1 cellular context compared by ENCODE assay signal in the genomic region with DNA sequence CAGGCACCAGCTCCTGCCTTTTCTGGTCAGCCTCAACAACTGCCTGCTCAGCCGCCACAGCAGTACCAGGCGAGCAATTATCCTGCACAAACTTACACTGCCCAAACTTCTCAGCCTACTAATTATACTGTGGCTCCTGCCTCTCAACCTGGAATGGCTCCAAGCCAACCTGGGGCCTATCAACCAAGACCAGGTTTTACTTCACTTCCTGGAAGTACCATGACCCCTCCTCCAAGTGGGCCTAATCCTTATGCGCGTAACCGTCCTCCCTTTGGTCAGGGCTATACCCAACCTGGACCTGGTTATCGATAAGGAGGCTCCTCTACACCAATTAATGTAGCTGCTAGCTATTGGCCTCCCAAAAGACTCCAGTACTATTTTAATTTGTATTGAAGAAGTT.
TF ChIP-seq lines count a peak whose summit lies in the region.

No MANE protein-coding gene starts in this region.

TF ChIP-seq in IMR-90, 13 proteins besides CTCF, POLR2A, EP300 and RAD21 (continued from another document):
- TF ChIP-seq MXI1 (IDR thresholded peaks at IDR 0.05; ENCODE audit: borderline replicate concordance, low read depth, low read length) (no peak), CEBPB (IDR thresholded peaks at IDR 0.05; ENCODE audit: low read depth, low read length) (no peak), MAFK (IDR thresholded peaks at IDR 0.05; ENCODE audit: low read depth, low read length) (no peak), NFE2L2 (IDR thresholded peaks at IDR 0.05; ENCODE audit: low read depth, low read length) (no peak), CHD1 (IDR thresholded peaks at IDR 0.05; ENCODE audit: low read depth, low read length) (no peak)
